24 cellular contexts compared by ENCODE assay signal in the genomic region with DNA sequence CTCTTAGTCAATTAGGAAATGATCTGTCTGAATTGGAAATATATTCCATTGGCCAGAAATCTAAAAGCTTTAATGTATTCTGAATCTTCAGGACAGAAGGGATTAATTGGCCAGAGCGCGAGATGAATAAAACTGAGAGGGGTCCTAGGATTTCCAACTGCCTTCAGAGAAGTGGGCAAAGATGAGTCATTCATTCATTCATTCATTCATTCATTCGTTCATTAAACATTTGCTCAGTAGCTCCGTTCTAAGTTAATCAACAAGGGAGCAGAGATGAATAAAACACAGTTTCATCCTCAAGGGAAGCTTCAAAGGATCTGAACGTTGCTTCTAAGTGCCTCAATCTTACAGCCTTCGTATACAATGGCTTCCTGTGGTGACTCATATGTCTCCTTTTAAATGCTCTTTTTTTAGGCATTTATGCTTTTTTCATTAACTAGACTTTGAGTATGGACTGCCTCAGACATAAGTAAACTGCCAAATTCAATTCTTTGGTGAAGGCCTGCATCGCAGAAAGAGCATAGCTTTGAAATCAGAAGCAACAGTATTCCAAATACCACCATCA.
"Had no signal": no experiment of that assay in that cellular context is flagged by ENCODE, and none has a peak within 500 bp of the region (broad histone marks: within the 10 kb centered on the region; RNA-seq: fewer than 3 reads in every experiment).

No MANE protein-coding gene starts in this region.

- H3K36me3 Mint-ChIP-seq: activated naive CD8-positive, alpha-beta T cell; natural killer cell treated with Interleukin-12 subunit alpha and Interleukin-12 subunit beta and Interleukin-15 and Interleukin-18, amount 100 ng/mL, for 72 hours had no signal

- H3K27me3 Mint-ChIP-seq: activated T-helper 17 cell treated with anti-CD3 and anti-CD28 coated beads, Interleukin-2, amount 50 U/mL, for 72 hours; natural killer cell treated with Interleukin-12 subunit alpha and Interleukin-12 subunit beta and Interleukin-15 and Interleukin-18, amount 100 ng/mL, for 72 hours had no signal

- H3K4me1 Mint-ChIP-seq: activated CD4-positive, alpha-beta T cell treated with anti-CD3 and anti-CD28 coated beads for 36 hours; activated T-helper 17 cell treated with anti-CD3 and anti-CD28 coated beads, Interleukin-2, amount 50 U/mL, for 72 hours had no signal

- H3K36me3 ChIP-seq: left lung, ovary, prostate gland, spleen, thoracic aorta, upper lobe of left lung had no signal

- H3K27ac Mint-ChIP-seq: activated B cell treated with CpG ODN at 0.5 μM for 24 hours; activated CD4-positive, alpha-beta T cell treated with anti-CD3 and anti-CD28 coated beads for 36 hours; activated naive CD8-positive, alpha-beta T cell; activated T-cell treated with anti-CD3 and anti-CD28 coated beads, Interleukin-2, amount 50 U/mL, for 24 hours; activated T-helper 17 cell treated with anti-CD3 and anti-CD28 coated beads, Interleukin-2, amount 50 U/mL, for 72 hours; endodermal cell; natural killer cell treated with Interleukin-12 subunit alpha and Interleukin-12 subunit beta and Interleukin-15 and Interleukin-18, amount 100 ng/mL, for 72 hours; T-helper 17 cell had no signal

- H3K9me3 ChIP-seq: left lung, ovary, prostate gland, spleen, thoracic aorta, upper lobe of left lung had no signal

- DNase-seq: activated B cell treated with CpG ODN at 0.5 μM for 24 hours; activated CD4-positive, alpha-beta T cell treated with anti-CD3 and anti-CD28 coated beads for 36 hours; activated CD4-positive, alpha-beta T cell treated with anti-CD3 and anti-CD28 coated beads, Interleukin-2, amount 50 U/mL, for 4 hours; activated CD8-positive, alpha-beta memory T cell treated with anti-CD3 and anti-CD28 coated beads for 24 hours; activated CD8-positive, alpha-beta memory T cell treated with anti-CD3 and anti-CD28 coated beads, Interleukin-2, amount 50 U/mL, for 4 hours; activated T-cell treated with anti-CD3 and anti-CD28 coated beads, Interleukin-2, amount 50 U/mL, for 24 hours; endodermal cell; left lung; midbrain; ovary; spleen; stimulated activated CD4-positive, alpha-beta T cell treated with anti-CD3 and anti-CD28 coated beads, Interleukin-4, amount 100 ng/mL, for 24 hours; stimulated activated naive CD4-positive, alpha-beta T cell treated with Interleukin-2 at 50 U/mL for 16 hours; T-helper 17 cell; upper lobe of left lung had no signal

- H3K27me3 ChIP-seq: left lung, ovary, spleen, upper lobe of left lung had no signal

- H3K4me1 ChIP-seq: left lung, prostate gland, upper lobe of left lung had no signal

- H3K9me3 Mint-ChIP-seq: activated B cell treated with CpG ODN at 0.5 μM for 24 hours; activated T-cell treated with anti-CD3 and anti-CD28 coated beads, Interleukin-2, amount 50 U/mL, for 24 hours; activated T-helper 17 cell treated with anti-CD3 and anti-CD28 coated beads, Interleukin-2, amount 50 U/mL, for 72 hours; endodermal cell; natural killer cell treated with Interleukin-12 subunit alpha and Interleukin-12 subunit beta and Interleukin-15 and Interleukin-18, amount 100 ng/mL, for 72 hours had no signal

- FAIRE-seq: bronchial epithelial cell had no signal

- H3K27ac ChIP-seq: coronary artery, epithelial cell of prostate, left lung, ovary, prostate gland, spleen, thoracic aorta, upper lobe of left lung had no signal

- H3K4me3 Mint-ChIP-seq: activated B cell treated with CpG ODN at 0.5 μM for 24 hours; activated CD4-positive, alpha-beta T cell treated with anti-CD3 and anti-CD28 coated beads for 36 hours; activated naive CD8-positive, alpha-beta T cell; activated T-cell treated with anti-CD3 and anti-CD28 coated beads, Interleukin-2, amount 50 U/mL, for 24 hours; activated T-helper 17 cell treated with anti-CD3 and anti-CD28 coated beads, Interleukin-2, amount 50 U/mL, for 72 hours; endodermal cell; natural killer cell treated with Interleukin-12 subunit alpha and Interleukin-12 subunit beta and Interleukin-15 and Interleukin-18, amount 100 ng/mL, for 72 hours; T-helper 17 cell had no signal

- H3K4me3 ChIP-seq: coronary artery, left lung, lung, ovary, prostate gland, spleen, thoracic aorta, upper lobe of left lung had no signal
